In genomic region chr7:1591876-1592275, GRCh38 we compare ENCODE assay signal across 15 cellular contexts. TPM values are rescaled to one million over a fixed set of nuclear protein-coding genes. Genes with fewer than 3 reads are reported as not detected.
A peak's percentile ranks its signal among the peaks of the same experiment; 100 is the strongest.
DNase-seq lines count a peak whose midpoint lies in the region; ATAC-seq and TF ChIP-seq lines count a peak whose summit lies in the region.
"Had no signal": no experiment of that assay in that cellular context is flagged by ENCODE, and none has a peak within 500 bp of the region (broad histone marks: within the 10 kb centered on the region; RNA-seq: fewer than 3 reads in every experiment).

No MANE protein-coding gene starts in this region.

- no peak for ATAC-seq in Right ventricle myocardium superior (ENCODE audit: poor library complexity)
- ATAC-seq in left ventricle myocardium superior, result no peak
- peak; percentile 67 for ATAC-seq in effector memory CD8-positive, alpha-beta T cell (replicated peaks)
- peak; percentile 61 for ATAC-seq in stimulated activated naive CD8-positive, alpha-beta T cell treated with anti-CD3 and anti-CD28 coated beads, Interleukin-15, amount 100 ng/mL, for 72 hours
- no peak for ATAC-seq in HG03520 (IDR thresholded peaks at IDR 0.05; ENCODE audit: unreplicated experiment)

- H3K9me3 ChIP-seq in OCI-LY7 (ENCODE audit: low read length), result 0 out of 2 replicates have a peak, but pooled peaks cover 7% of the 10 kb centered on the region
- H3K9me3 ChIP-seq: Peyer's patch had no signal

- BruUV-seq in OCI-LY7 (replicated peaks; lab: Mats Ljungman, UMichigan), result no TSS peak

- H3K36me3 ChIP-seq in OCI-LY7 (ENCODE audit: insufficient read depth, low read length), result no peaks in the 10 kb centered on the region
- H3K36me3 ChIP-seq: heart left ventricle, Peyer's patch had no signal

- peak overlapping the region in 1 of 2 donors; percentile 54 for H3K27ac Mint-ChIP-seq in effector memory CD8-positive, alpha-beta T cell
- H3K27ac Mint-ChIP-seq in stimulated activated naive CD8-positive, alpha-beta T cell treated with anti-CD3 and anti-CD28 coated beads, Interleukin-15, amount 100 ng/mL, for 72 hours, result peak overlapping the region; percentile 58 to 80

- no peaks in the 10 kb centered on the region; the same call in 1 of the 2 replicates for H4K20me1 ChIP-seq in OCI-LY7 (ENCODE audit: insufficient read depth, low read length)

- peak overlapping the region; percentile 55 for H3K4me3 ChIP-seq in OCI-LY7 (ENCODE audit: low read depth, low read length, poor library complexity, severe bottlenecking)
- H3K4me3 ChIP-seq: heart left ventricle, lung had no signal

- no peaks in the 10 kb centered on the region for H3K36me3 Mint-ChIP-seq in effector memory CD8-positive, alpha-beta T cell (ENCODE audit: insufficient read depth)

- POLR2A ChIA-PET in OCI-LY7 (lab: Charles Lee), result interaction anchor here (0.6 kb wide), 1 partner anchor 82 kb away, joined by 3 read pairs; no protein-coding TSS in a partner anchor

- H3K9me2 ChIP-seq in OCI-LY7 (ENCODE audit: insufficient read depth, low read length), result no peaks in the 10 kb centered on the region

- H3K4me2 ChIP-seq in OCI-LY7 (ENCODE audit: low read length), result peak overlapping the region; percentile 64

- H3K27ac ChIP-seq in OCI-LY7 (ENCODE audit: low read depth, low read length, poor library complexity, severe bottlenecking), result no peak overlapping the region
- H3K27ac ChIP-seq: heart left ventricle, parathyroid adenoma, Peyer's patch had no signal

- H3K27me3 Mint-ChIP-seq in effector memory CD8-positive, alpha-beta T cell, result peaks cover 77 to 96% of the 10 kb centered on the region in 2 donors
- peaks cover 37% of the 10 kb centered on the region for H3K27me3 Mint-ChIP-seq in stimulated activated naive CD8-positive, alpha-beta T cell treated with anti-CD3 and anti-CD28 coated beads, Interleukin-15, amount 100 ng/mL, for 72 hours

- DNase-seq in Right ventricle myocardium superior, result peak; percentile 24
- DNase-seq in left ventricle myocardium superior, result no peak
- DNase-seq in OCI-LY7 (ENCODE audit: low spot score), result peak; percentile 19
- DNase-seq in effector memory CD8-positive, alpha-beta T cell, result no peak
- DNase-seq in stimulated activated naive CD8-positive, alpha-beta T cell treated with anti-CD3 and anti-CD28 coated beads, Interleukin-15, amount 100 ng/mL, for 72 hours, result no peak
- DNase-seq in HK-2 (ENCODE audit: unreplicated experiment), result no peak
- no peak for DNase-seq in SIG-M5 treated with dmso at 0.1 percent for 504 hours (lab: John Stamatoyannopoulos, UW; ENCODE audit: unreplicated experiment)
- DNase-seq: activated effector memory CD4-positive, alpha-beta T cell treated with Interleukin-2 at 50 U/mL for 16 hours; MM.1S; NCI-H1694 had no signal

- no peak for TF ChIP-seq CTCF in OCI-LY7 (conservative IDR thresholded peaks at IDR 0.05; ENCODE audit: low read length)

- H3K4me1 ChIP-seq in OCI-LY7 (ENCODE audit: insufficient read depth, low read length, poor library complexity, severe bottlenecking), result peaks cover 21% of the 10 kb centered on the region
- H3K4me1 ChIP-seq: parathyroid adenoma had no signal

- intact Hi-C loops in Right ventricle myocardium superior (cut with DNase I) (loop anchor here (10.0 kb wide), 1 partner anchor 483 kb away; no protein-coding TSS in a partner anchor), left ventricle myocardium superior (cut with micrococcal nuclease) (no loop called here), OCI-LY7 (cut with micrococcal nuclease; ENCODE audit: unreplicated experiment) (loop anchor here (5.0 kb wide), 1 partner anchor 165 kb away; no protein-coding TSS in a partner anchor)

- H3K4me1 Mint-ChIP-seq in effector memory CD8-positive, alpha-beta T cell (ENCODE audit: low read depth in 2 of 2), result peaks cover 16 to 20% of the 10 kb centered on the region in 2 donors
- peaks cover 33% of the 10 kb centered on the region for H3K4me1 Mint-ChIP-seq in stimulated activated naive CD8-positive, alpha-beta T cell treated with anti-CD3 and anti-CD28 coated beads, Interleukin-15, amount 100 ng/mL, for 72 hours

- H3K79me2 ChIP-seq in OCI-LY7 (ENCODE audit: insufficient read depth, low read depth, low read length), result no peaks in the 10 kb centered on the region
- H3K79me2 ChIP-seq: parathyroid adenoma had no signal

- CTCF ChIA-PET in OCI-LY7 (lab: Charles Lee; ENCODE audit: unreplicated experiment), result interaction anchor here (0.6 kb wide), 1 partner anchor 169 kb away, joined by 3 read pairs; no protein-coding TSS in a partner anchor

- no peaks in the 10 kb centered on the region for H3K9me3 Mint-ChIP-seq in effector memory CD8-positive, alpha-beta T cell
- peaks cover 0 to 21% of the 10 kb centered on the region in 2 donors for H3K9me3 Mint-ChIP-seq in stimulated activated naive CD8-positive, alpha-beta T cell treated with anti-CD3 and anti-CD28 coated beads, Interleukin-15, amount 100 ng/mL, for 72 hours

- H2AFZ ChIP-seq in OCI-LY7 (ENCODE audit: low read length), result peak overlapping the region; percentile 45; the same call in 1 of the 2 replicates
- H2AFZ ChIP-seq: parathyroid adenoma had no signal

- peak overlapping the region; percentile 19 to 51 for H3K4me3 Mint-ChIP-seq in effector memory CD8-positive, alpha-beta T cell
- peak overlapping the region; percentile 65 to 82 for H3K4me3 Mint-ChIP-seq in stimulated activated naive CD8-positive, alpha-beta T cell treated with anti-CD3 and anti-CD28 coated beads, Interleukin-15, amount 100 ng/mL, for 72 hours

RNA-seq across cellular contexts. Expression of gene PSMG3, which starts 22.0 kb away (rescaled TPM):
- total RNA-seq in Right ventricle myocardium superior (12.1 TPM), left ventricle myocardium superior (11.8 TPM), OCI-LY7 (2022) (55.1 and 63.7 TPM in 2 replicates)
- total RNA-seq in OCI-LY7 (2014; rRNA removed; shearing (Covaris generic)), result 128 and 129 TPM in 2 replicates

RNA-seq across cellular contexts. Expression of gene TMEM184A, which starts 35.9 kb away (rescaled TPM):
- total RNA-seq in Right ventricle myocardium superior (0.30 TPM), left ventricle myocardium superior (0.22 TPM), OCI-LY7 (2022) (not detected in 2 replicates)
- total RNA-seq in OCI-LY7 (2014; rRNA removed; shearing (Covaris generic)), result 0.19 and 0.77 TPM in 2 replicates

Comparison
In these comparisons a context has a peak if more than half of its experiments do, and no peak if none do; other contexts are left out.
1. DNase-seq: peak in Right ventricle myocardium superior (single experiment) and OCI-LY7 (single experiment); none in left ventricle myocardium superior (single experiment), effector memory CD8-positive, alpha-beta T cell (0 of 3), stimulated activated naive CD8-positive, alpha-beta T cell treated with anti-CD3 and anti-CD28 coated beads, Interleukin-15, amount 100 ng/mL, for 72 hours (0 of 2), HK-2 (single experiment) and SIG-M5 treated with dmso at 0.1 percent for 504 hours (single experiment).
2. ATAC-seq: peak in effector memory CD8-positive, alpha-beta T cell (single experiment) and stimulated activated naive CD8-positive, alpha-beta T cell treated with anti-CD3 and anti-CD28 coated beads, Interleukin-15, amount 100 ng/mL, for 72 hours (single experiment); none in Right ventricle myocardium superior (single experiment), left ventricle myocardium superior (single experiment) and HG03520 (single experiment).